ENCODE assay signal across 29 cellular contexts in the genomic region with DNA sequence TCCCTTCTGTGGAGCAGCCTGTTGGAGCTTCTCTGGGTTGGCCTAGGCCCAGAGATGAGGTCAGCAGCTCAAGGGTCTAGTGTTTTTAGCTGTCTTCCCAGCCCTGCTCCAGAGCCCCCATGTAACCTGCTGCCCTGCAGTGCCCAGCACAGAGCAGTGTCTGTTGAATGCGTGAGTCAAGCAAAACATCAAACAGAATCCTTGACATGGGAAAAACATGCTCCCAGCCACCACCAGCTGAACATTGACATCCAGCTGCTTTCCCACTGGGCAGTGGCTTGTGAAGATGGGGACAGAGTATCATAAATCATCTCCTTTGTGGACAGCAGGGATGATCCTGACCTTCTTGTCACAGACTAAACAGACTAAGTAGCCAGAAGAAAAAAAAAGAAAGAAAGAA. TPM values are rescaled to one million over a fixed set of nuclear protein-coding genes. Genes with fewer than 3 reads are reported as not detected.
DNase-seq lines count a peak whose midpoint lies in the region; ATAC-seq, FAIRE-seq and TF ChIP-seq lines count a peak whose summit lies in the region.
"Had no signal": no experiment of that assay in that cellular context is flagged by ENCODE, and none has a peak within 500 bp of the region (broad histone marks: within the 10 kb centered on the region; RNA-seq: fewer than 3 reads in every experiment).

No MANE protein-coding gene starts in this region.

- FAIRE-seq in K562 (lab: Jason Lieb, UNC), result no peak
- FAIRE-seq: GM12878, H54, keratinocyte, pancreas had no signal

- WGBS in K562 (ENCODE audit: insufficient coverage, low coverage, missing lambda C conversion rate), result 64% methylated on average over 1 of the region's 1 CpG
- 78 to 84% methylated on average over 1 of the region's 1 CpG for WGBS in heart right ventricle, 2 donors

- H3K4me2 ChIP-seq in K562 (ENCODE audit: insufficient read depth, low read length), result no peak overlapping the region

- TF ChIP-seq RAD21 in K562 (CRISPR knock-in tag; conservative IDR thresholded peaks at IDR 0.05 in 1 of 2, IDR thresholded peaks at IDR 0.05 in 1 of 2), result no peak

- no peaks in the 10 kb centered on the region for H3K9me1 ChIP-seq in K562 (ENCODE audit: control insufficient read depth, insufficient read depth, low read length)

- TF ChIP-seq EP300 in K562 (IDR thresholded peaks at IDR 0.05; ENCODE audit: low read length), result no peak

- H3K27ac ChIP-seq in K562 (ENCODE audit: extremely low read depth, low read depth, low read length), result no peak overlapping the region
- H3K27ac ChIP-seq in heart right ventricle, result peak overlapping the region in 3 of 10 donors; percentile 27 to 58 (median 37)
- H3K27ac ChIP-seq in skeletal muscle tissue (ENCODE audit: low read depth, low read length), result peak overlapping the region; percentile 12
- no peak overlapping the region for H3K27ac ChIP-seq in WERI-Rb-1
- H3K27ac ChIP-seq: BLaER1 treated with 17β-estradiol and CSF1 and Interleukin-3, amounts not matched to agents 10 nM and 100 nM; SK-N-MC; upper lobe of left lung had no signal

- H3K27me3 ChIP-seq in K562 (ENCODE audit: control insufficient read depth in 2 of 2, insufficient read depth in 2 of 2, low read length in 2 of 2), result no peaks in the 10 kb centered on the region
- H3K27me3 ChIP-seq in heart right ventricle, result no peaks in the 10 kb centered on the region
- no peaks in the 10 kb centered on the region for H3K27me3 ChIP-seq in skeletal muscle tissue (ENCODE audit: control insufficient read depth in 3 of 3, insufficient read depth in 3 of 3, low read length in 3 of 3)
- no peaks in the 10 kb centered on the region for H3K27me3 ChIP-seq in WERI-Rb-1 (ENCODE audit: insufficient read depth, low read depth, severe bottlenecking)
- H3K27me3 ChIP-seq: BLaER1 treated with 17β-estradiol and CSF1 and Interleukin-3, amounts not matched to agents 10 nM and 100 nM; pancreas; upper lobe of left lung had no signal

- ATAC-seq in K562 (no peak), heart right ventricle (peak in 7 of 8 donors; percentile 49 to 80 (median 56)), HG02981 (IDR thresholded peaks at IDR 0.05; ENCODE audit: unreplicated experiment) (no peak)
- ATAC-seq: activated CD8-positive, alpha-beta memory T cell treated with anti-CD3 and anti-CD28 coated beads, Interleukin-2, amount 10 ng/mL, durations not matched to agents 7 days and 5 days; GM12878; mucosa of descending colon; pancreas had no signal

- H3K9me3 Mint-ChIP-seq in nephron, result no peaks in the 10 kb centered on the region
- H3K9me3 Mint-ChIP-seq: dendritic cell treated with granulocyte-macrophage colony-stimulating factor and Interleukin-4, amounts not matched to agents 40 ng/mL and 50 ng/mL, for 4 days; nephron progenitor cell had no signal

- peaks cover 24% of the 10 kb centered on the region for H3K36me3 Mint-ChIP-seq in nephron (ENCODE audit: low read depth)

- no TSS peak for BruUV-seq in K562 (replicated peaks; lab: Mats Ljungman, UMichigan)

- H4K20me1 ChIP-seq in K562 (replicated peaks; ENCODE audit: control insufficient read depth, insufficient read depth, low read length), result no peaks in the 10 kb centered on the region

- in situ Hi-C loops in K562 (cut with MboI), result no loop called here

- H3K9me3 ChIP-seq in K562 (replicated peaks; ENCODE audit: control insufficient read depth, insufficient read depth, low read depth, low read length) (no peaks in the 10 kb centered on the region), heart right ventricle (no peaks in the 10 kb centered on the region), skeletal muscle tissue (ENCODE audit: control insufficient read depth in 3 of 3, low read length in 3 of 3) (no peaks in the 10 kb centered on the region), WERI-Rb-1 (ENCODE audit: severe bottlenecking) (no peaks in the 10 kb centered on the region)
- H3K9me3 ChIP-seq: BLaER1 treated with 17β-estradiol and CSF1 and Interleukin-3, amounts not matched to agents 10 nM and 100 nM; mucosa of descending colon; pancreas; upper lobe of left lung had no signal

- H3K4me3 ChIP-seq in K562 (no peak overlapping the region), heart right ventricle (no peak overlapping the region), skeletal muscle tissue (ENCODE audit: low read length in 3 of 3) (no peak overlapping the region), WERI-Rb-1 (ENCODE audit: low read depth, low read length) (no peak overlapping the region)
- H3K4me3 ChIP-seq: BLaER1 treated with 17β-estradiol and CSF1 and Interleukin-3, amounts not matched to agents 10 nM and 100 nM; GM12878; lung; mucosa of descending colon; pancreas; SK-N-MC; upper lobe of left lung had no signal

- no peak overlapping the region for H3K9ac ChIP-seq in K562 (ENCODE audit: insufficient read depth in 1 of 2, low read depth in 2 of 2, low read length in 2 of 2)
- no peak overlapping the region for H3K9ac ChIP-seq in skeletal muscle tissue (ENCODE audit: low read depth in 1 of 3, low read length in 3 of 3)
- H3K9ac ChIP-seq: BLaER1 treated with 17β-estradiol and CSF1 and Interleukin-3, amounts not matched to agents 10 nM and 100 nM had no signal

- no peaks in the 10 kb centered on the region for H3K79me2 ChIP-seq in K562 (ENCODE audit: control insufficient read depth, insufficient read depth, low read length)

- peak overlapping the region in 2 of 3 experiments; percentile 48 to 52 for H3K27ac Mint-ChIP-seq in nephron
- H3K27ac Mint-ChIP-seq: activated CD8-positive, alpha-beta memory T cell treated with anti-CD3 and anti-CD28 coated beads, Interleukin-2, amount 10 ng/mL, durations not matched to agents 7 days and 5 days; dendritic cell treated with granulocyte-macrophage colony-stimulating factor and Interleukin-4, amounts not matched to agents 40 ng/mL and 50 ng/mL, for 4 days; nephron progenitor cell had no signal

- no peak overlapping the region for H3K4me3 Mint-ChIP-seq in nephron
- H3K4me3 Mint-ChIP-seq: activated CD8-positive, alpha-beta memory T cell treated with anti-CD3 and anti-CD28 coated beads, Interleukin-2, amount 10 ng/mL, durations not matched to agents 7 days and 5 days; dendritic cell treated with granulocyte-macrophage colony-stimulating factor and Interleukin-4, amounts not matched to agents 40 ng/mL and 50 ng/mL, for 4 days; nephron progenitor cell had no signal

- TF ChIP-seq POLR2A in K562 (conservative IDR thresholded peaks at IDR 0.05), result no peak

- H3K4me1 Mint-ChIP-seq in nephron, result peaks cover 17% of the 10 kb centered on the region

- H3K27me3 Mint-ChIP-seq in nephron (ENCODE audit: low read depth), result no peaks in the 10 kb centered on the region
- H3K27me3 Mint-ChIP-seq: activated CD8-positive, alpha-beta memory T cell treated with anti-CD3 and anti-CD28 coated beads, Interleukin-2, amount 10 ng/mL, durations not matched to agents 7 days and 5 days; dendritic cell treated with granulocyte-macrophage colony-stimulating factor and Interleukin-4, amounts not matched to agents 40 ng/mL and 50 ng/mL, for 4 days had no signal

- H3K4me1 ChIP-seq in K562 (replicated peaks in 1 of 2; ENCODE audit: control insufficient read depth in 2 of 2, insufficient read depth in 2 of 2, low read length in 2 of 2), result no peaks in the 10 kb centered on the region; a peak in 2 of 5 replicates
- H3K4me1 ChIP-seq in heart right ventricle, result peaks cover 0 to 10% (median 0%) of the 10 kb centered on the region in 9 donors
- peaks cover 9 to 16% (median 13%) of the 10 kb centered on the region in 3 donors for H3K4me1 ChIP-seq in skeletal muscle tissue (ENCODE audit: control insufficient read depth in 3 of 3, insufficient read depth in 3 of 3, low read length in 3 of 3)

- no peak for DNase-seq in K562 (ENCODE audit: extremely low read depth in 1 of 4, low spot score in 3 of 4)
- DNase-seq in heart right ventricle, result peak in 1 of 2 donors; percentile 39
- DNase-seq in WERI-Rb-1, result no peak
- DNase-seq in activated CD4-positive, CD25-positive, alpha-beta regulatory T cell treated with anti-CD3 and anti-CD28 coated beads, Interleukin-2, amount 50 U/mL, for 72 hours, result no peak
- DNase-seq: activated CD4-positive, CD25-positive, alpha-beta regulatory T cell; activated CD8-positive, alpha-beta memory T cell treated with anti-CD3 and anti-CD28 coated beads, Interleukin-2, amount 10 ng/mL, durations not matched to agents 7 days and 5 days; activated naive CD4-positive, alpha-beta T cell treated with Interleukin-2 at 50 U/mL for 16 hours; activated T-cell treated with anti-CD3 and anti-CD28 coated beads, Interleukin-2, amount 50 U/mL, for 48 hours; central memory CD4-positive, alpha-beta T cell; DMS153; mucosa of descending colon; MV-4-11; NCI-H1436; NCI-H2107; NCI-H446 treated with DMSO at 0.1 percent for 48 hours; nephron progenitor cell; pancreas; stimulated activated CD4-positive, alpha-beta T cell treated with anti-CD3 and anti-CD28 coated beads, Interleukin-4, amount 100 ng/mL, for 4 hours; upper lobe of left lung had no signal

- CTCF ChIA-PET in K562 (lab: Yijun Ruan, JAX; ENCODE audit: low intra/inter-chr PET ratio), result no interaction called here

- TF ChIP-seq CTCF in K562 (IDR thresholded peaks at IDR 0.05 in 2 of 3, conservative IDR thresholded peaks at IDR 0.05 in 1 of 3; ENCODE audit: insufficient read depth in 2 of 3, low read depth in 1 of 3, low read length in 3 of 3), result no peak
- no peak for TF ChIP-seq CTCF in heart right ventricle (IDR thresholded peaks at IDR 0.05)
- no peak for TF ChIP-seq CTCF in nephron (IDR thresholded peaks at IDR 0.05; ENCODE audit: unreplicated experiment in 3 of 3)
- TF ChIP-seq CTCF in WERI-Rb-1 (IDR thresholded peaks at IDR 0.05; ENCODE audit: low read depth, low read length), result no peak

- POLR2A ChIA-PET in K562 (lab: Yijun Ruan, JAX), result interaction anchor here (0.8 to 1.3 kb wide), 3 partner anchors 9 to 77 kb away, joined by 3 read pairs; no protein-coding TSS in a partner anchor

- H2AFZ ChIP-seq in K562 (ENCODE audit: low read depth, low read length), result no peak overlapping the region

- intact Hi-C loops in K562 (cut with micrococcal nuclease) (no loop called here), heart right ventricle (cut with DNase I) (no loop called here)

- H3K36me3 ChIP-seq in K562 (ENCODE audit: control insufficient read depth, insufficient read depth, low read length), result no peaks in the 10 kb centered on the region
- H3K36me3 ChIP-seq in heart right ventricle, result peaks cover 0 to 69% (median 0%) of the 10 kb centered on the region in 9 donors
- peaks cover 26 to 47% (median 33%) of the 10 kb centered on the region in 3 donors for H3K36me3 ChIP-seq in skeletal muscle tissue (ENCODE audit: control insufficient read depth in 3 of 3, insufficient read depth in 3 of 3, low read length in 3 of 3)
- peaks cover 15% of the 10 kb centered on the region for H3K36me3 ChIP-seq in WERI-Rb-1

RNA-seq across cellular contexts. Expression of gene IMPA2, which starts 22.6 kb away (rescaled TPM):
- total RNA-seq in K562 (2011; cell fraction: chromatin; rRNA removed; ENCODE audit: low replicate concordance), result 4.3 and 7.6 TPM in 2 replicates
- 7.0 and 8.0 TPM in 2 replicates for total RNA-seq in K562 (2011; cell fraction: nucleolus; rRNA removed)
- total RNA-seq in K562 (2011; cell fraction: nucleoplasm; rRNA removed), result 8.5 and 8.9 TPM in 2 replicates
- total RNA-seq in K562 (2014; rRNA removed) (8.3 and 10.2 TPM in 2 replicates), K562 (2014; rRNA removed; fragmentation: Illumina TruSeq; extraction: Trizol) (4.3 and 5.8 TPM in 2 replicates), K562 (2015; rRNA removed; fragmentation: Illumina TruSeq; extraction: Trizol) (5.2 and 5.7 TPM in 2 replicates), K562 (2021) (11.3 and 13.2 TPM in 2 replicates), heart right ventricle (10 to 100 TPM; 19.8 to 79.6 (median 32.2) TPM), skeletal muscle tissue (33.9 TPM)
- polyA plus RNA-seq in K562 (2011; rRNA removed) (3.4 and 3.5 TPM in 2 replicates), K562 (2014; fragmentation: Illumina TruSeq; extraction: Trizol) (7.1 and 8.7 TPM in 2 replicates), K562 (2014; fragmentation: Nextera tagmentation; extraction: Ambion mirVana) (under 1 TPM; 0.62 to 0.98 TPM), K562 (2014; rRNA removed) (3.9 and 10.6 TPM in 2 replicates), heart right ventricle (10 to 100 TPM; 17.6 to 41.9 TPM)
- 4.0 and 6.5 TPM in 2 replicates for polyA plus RNA-seq in K562 (2011; cell fraction: cytosol; rRNA removed)
- polyA plus RNA-seq in K562 (2011; cell fraction: nucleus; rRNA removed), result 9.3 and 9.5 TPM in 2 replicates
- 9.5 and 12.2 TPM in 2 replicates for polyA plus RNA-seq in K562 (2012)
- 1.7 and 2.3 TPM in 2 replicates for polyA minus RNA-seq in K562 (2011; rRNA and poly(A)+ RNA removed)
- 2.2 and 2.7 TPM in 2 replicates for polyA minus RNA-seq in K562 (2011; cell fraction: cytosol; rRNA and poly(A)+ RNA removed)
- polyA minus RNA-seq in K562 (2011; cell fraction: nucleus; rRNA and poly(A)+ RNA removed), result 2.3 and 4.4 TPM in 2 replicates

Comparison
In these comparisons a context has a peak if more than half of its experiments do, and no peak if none do; other contexts are left out.
1. ATAC-seq: peak in heart right ventricle (7 of 8); none in K562 (single experiment) and HG02981 (single experiment).